Comparison of ENCODE assay signal across 8 cellular contexts in genomic region chr22:19120829-19121630, GRCh38. TPM values are rescaled to one million over a fixed set of nuclear protein-coding genes. Genes with fewer than 3 reads are reported as not detected.
DNase-seq lines count a peak whose midpoint lies in the region; ATAC-seq and TF ChIP-seq lines count a peak whose summit lies in the region.

No MANE protein-coding gene starts in this region.

- no peaks in the 10 kb centered on the region for H3K27me3 Mint-ChIP-seq in chondrocyte (ENCODE audit: low read depth)
- no peaks in the 10 kb centered on the region for H3K27me3 Mint-ChIP-seq in memory B cell

- H3K27ac ChIP-seq in OCI-LY3 (ENCODE audit: low read length): no peak overlapping the region
- peak overlapping the region; percentile 95 for H3K27ac ChIP-seq in vagina

- H3K9me3 ChIP-seq in OCI-LY3 (ENCODE audit: insufficient read depth, low read length): no peaks in the 10 kb centered on the region
- H3K9me3 ChIP-seq in vagina: no peaks in the 10 kb centered on the region

- peaks cover 55% of the 10 kb centered on the region for H4K20me1 ChIP-seq in OCI-LY3 (ENCODE audit: insufficient read depth, low read length)

- H2AFZ ChIP-seq in OCI-LY3 (ENCODE audit: low read depth, low read length): no peak overlapping the region

- H3K79me2 ChIP-seq in OCI-LY3 (ENCODE audit: low read length): peaks cover 61% of the 10 kb centered on the region

- no peak for TF ChIP-seq CTCF in OCI-LY3 (IDR thresholded peaks at IDR 0.05; ENCODE audit: low read depth, low read length)
- no peak for TF ChIP-seq CTCF in chondrocyte (IDR thresholded peaks at IDR 0.05)
- TF ChIP-seq CTCF in vagina (IDR thresholded peaks at IDR 0.05): no peak

- H3K4me2 ChIP-seq in OCI-LY3 (ENCODE audit: low read length): peak overlapping the region; percentile 89

- H3K36me3 ChIP-seq in OCI-LY3 (replicated peaks; ENCODE audit: low read depth, low read length) (peaks cover 5% of the 10 kb centered on the region), vagina (no peaks in the 10 kb centered on the region)

- H3K4me1 ChIP-seq in OCI-LY3 (ENCODE audit: low read length) (peaks cover 21% of the 10 kb centered on the region), vagina (peaks cover 63% of the 10 kb centered on the region)

- intact Hi-C loops in vagina (cut with DNase I): no loop called here

- peak overlapping the region; percentile 92 for H3K9ac ChIP-seq in OCI-LY3 (ENCODE audit: low read length)

- H3K36me3 Mint-ChIP-seq in chondrocyte (ENCODE audit: low read depth): no peaks in the 10 kb centered on the region
- no peaks in the 10 kb centered on the region for H3K36me3 Mint-ChIP-seq in memory B cell

- peak overlapping the region; percentile 89 for H3K27ac Mint-ChIP-seq in chondrocyte (ENCODE audit: unreplicated experiment)
- H3K27ac Mint-ChIP-seq in memory B cell: peak overlapping the region; percentile 55

- no peak for TF ChIP-seq POLR2A in vagina (IDR thresholded peaks at IDR 0.05)

- ATAC-seq in memory B cell (ENCODE audit: low read depth): no peak

- H3K9me3 Mint-ChIP-seq in chondrocyte (ENCODE audit: low read depth): no peaks in the 10 kb centered on the region
- H3K9me3 Mint-ChIP-seq in memory B cell: no peaks in the 10 kb centered on the region

- H3K27me3 ChIP-seq in OCI-LY3 (ENCODE audit: low read depth, low read length): no peaks in the 10 kb centered on the region
- H3K27me3 ChIP-seq in vagina: no peaks in the 10 kb centered on the region

- H3K4me1 Mint-ChIP-seq in chondrocyte (ENCODE audit: low read depth) (peaks cover 29% of the 10 kb centered on the region), memory B cell (peaks cover 48% of the 10 kb centered on the region)

- H3K4me3 ChIP-seq in OCI-LY3 (ENCODE audit: low read length) (peak overlapping the region; percentile 88), vagina (peak overlapping the region; percentile 99 to 100)

- peak; percentile 29 for DNase-seq in activated T-cell treated with anti-CD3 and anti-CD28 coated beads for 48 hours (ENCODE audit: low read depth)
- DNase-seq in activated T-cell treated with anti-CD3 and anti-CD28 coated beads, Interleukin-2, amount 50 U/mL, for 1 hour: no peak
- DNase-seq in chondrocyte (ENCODE audit: low spot score): no peak
- DNase-seq in memory B cell (ENCODE audit: low spot score in 2 of 2): no peak
- DNase-seq in vagina (ENCODE audit: extremely low spot score in 2 of 2): no peak
- no peak for DNase-seq in NCI-H187 (lab: John Stamatoyannopoulos, UW)
- no peak for DNase-seq in NCI-H2107 treated with DMSO at 0.1 percent for 48 hours (lab: John Stamatoyannopoulos, UW; ENCODE audit: unreplicated experiment)

- H3K4me3 Mint-ChIP-seq in chondrocyte (ENCODE audit: unreplicated experiment): peak overlapping the region; percentile 81
- H3K4me3 Mint-ChIP-seq in memory B cell: peak overlapping the region; percentile 87

RNA-seq across cellular contexts. Expression of gene DGCR2, which starts 1.2 kb away (rescaled TPM):
- total RNA-seq in chondrocyte (44.4 to 55.6 TPM (median 45.8 TPM) in 3 replicates), vagina (66.3 TPM)

RNA-seq across cellular contexts. Expression of gene TSSK2, which starts 10.1 kb away (rescaled TPM):
- total RNA-seq in chondrocyte: not detected in 3 replicates
- not detected for total RNA-seq in vagina

RNA-seq across cellular contexts. Expression of gene ESS2, which starts 23.4 kb away (rescaled TPM):
- total RNA-seq in chondrocyte (17.8 to 18.3 TPM (median 18.3 TPM) in 3 replicates), vagina (13.8 TPM)

RNA-seq across cellular contexts. Expression of gene GSC2, which starts 29.1 kb away (rescaled TPM):
- not detected in 3 replicates for total RNA-seq in chondrocyte
- total RNA-seq in vagina: not detected

RNA-seq across cellular contexts. Expression of gene SLC25A1, which starts 57.5 kb away (rescaled TPM):
- total RNA-seq in chondrocyte: 101 to 111 TPM (median 107 TPM) in 3 replicates
- 44.2 TPM for total RNA-seq in vagina
